In genomic region chr2:101759162-101759561, GRCh38 we compare ENCODE assay signal across 12 cellular contexts.
DNase-seq lines count a peak whose midpoint lies in the region; ATAC-seq, FAIRE-seq and TF ChIP-seq lines count a peak whose summit lies in the region.
"Had no signal": no experiment of that assay in that cellular context is flagged by ENCODE, and none has a peak within 500 bp of the region (broad histone marks: within the 10 kb centered on the region; RNA-seq: fewer than 3 reads in every experiment).

No MANE protein-coding gene starts in this region.

- peaks cover 73% of the 10 kb centered on the region for H3K4me1 Mint-ChIP-seq in activated T-cell treated with anti-CD3 and anti-CD28 coated beads, Interleukin-2, amount 50 U/mL, for 24 hours (ENCODE audit: low read depth)
- H3K4me1 Mint-ChIP-seq in activated T-cell treated with anti-CD3 and anti-CD28 coated beads, Interleukin-2, amount 50 U/mL, for 72 hours (ENCODE audit: low read depth), result peaks cover 75% of the 10 kb centered on the region

- ATAC-seq in activated T-cell treated with anti-CD3 and anti-CD28 coated beads, Interleukin-2, amount 50 U/mL, for 72 hours (replicated peaks in 1 of 2), result no peak
- peak; percentile 61 to 85 for ATAC-seq in right cardiac atrium

- no peak for FAIRE-seq in GM19239 (lab: Jason Lieb, UNC)
- FAIRE-seq: colon had no signal

- TF ChIP-seq CTCF in astrocyte of the spinal cord (IDR thresholded peaks at IDR 0.05; ENCODE audit: low read depth, low read length) (no peak), uterus (IDR thresholded peaks at IDR 0.05) (no peak)

- TF ChIP-seq POLR2A in uterus (IDR thresholded peaks at IDR 0.05), result no peak

- H3K9me3 ChIP-seq in right cardiac atrium (ENCODE audit: control insufficient read depth, low read length) (no peaks in the 10 kb centered on the region), uterus (no peaks in the 10 kb centered on the region)

- H3K9me3 Mint-ChIP-seq in activated T-cell treated with anti-CD3 and anti-CD28 coated beads, Interleukin-2, amount 50 U/mL, for 24 hours, result no peaks in the 10 kb centered on the region
- no peaks in the 10 kb centered on the region for H3K9me3 Mint-ChIP-seq in activated T-cell treated with anti-CD3 and anti-CD28 coated beads, Interleukin-2, amount 50 U/mL, for 72 hours

- intact Hi-C loops in right cardiac atrium (cut with DNase I), result loop anchor here in 1 of 4 donors (10.0 kb wide), 1 partner anchor 54 kb away; no protein-coding TSS in a partner anchor
- intact Hi-C loops in uterus (cut with DNase I; ENCODE audit: low total_unique reads), result no loop called here

- no peaks in the 10 kb centered on the region for H3K27me3 ChIP-seq in right cardiac atrium (ENCODE audit: control insufficient read depth, insufficient read depth)
- no peaks in the 10 kb centered on the region for H3K27me3 ChIP-seq in uterus

- no peaks in the 10 kb centered on the region for H3K27me3 Mint-ChIP-seq in activated T-cell treated with anti-CD3 and anti-CD28 coated beads, Interleukin-2, amount 50 U/mL, for 24 hours
- no peaks in the 10 kb centered on the region for H3K27me3 Mint-ChIP-seq in activated T-cell treated with anti-CD3 and anti-CD28 coated beads, Interleukin-2, amount 50 U/mL, for 72 hours (ENCODE audit: low read depth)

- H3K4me3 ChIP-seq in astrocyte of the spinal cord (ENCODE audit: low read depth, low read length), result no peak overlapping the region
- H3K4me3 ChIP-seq in right cardiac atrium (ENCODE audit: low read length), result no peak overlapping the region
- no peak overlapping the region for H3K4me3 ChIP-seq in uterus

- DNase-seq in activated T-cell treated with anti-CD3 and anti-CD28 coated beads, Interleukin-2, amount 50 U/mL, for 24 hours, result no peak
- DNase-seq in activated T-cell treated with anti-CD3 and anti-CD28 coated beads, Interleukin-2, amount 50 U/mL, for 72 hours, result no peak
- DNase-seq in astrocyte of the spinal cord (ENCODE audit: low read depth, low spot score) (peak; percentile 95), right cardiac atrium (peak in 1 of 3 donors; percentile 48), uterus (peak; percentile 46 to 74), GM19239 (ENCODE audit: insufficient read length, low spot score) (no peak), MV-4-11 (lab: John Stamatoyannopoulos, UW) (no peak), epidermal melanocyte (ENCODE audit: insufficient read length, low spot score) (no peak)
- DNase-seq: activated CD4-positive, alpha-beta T cell treated with anti-CD3 and anti-CD28 coated beads, Interleukin-2, amount 50 U/mL, for 48 hours; stimulated activated CD4-positive, alpha-beta T cell treated with anti-CD3 and anti-CD28 coated beads, Interleukin-2, amount 100 ng/mL, for 48 hours had no signal

- no peaks in the 10 kb centered on the region for H3K36me3 ChIP-seq in uterus

- H3K27ac ChIP-seq in right cardiac atrium (ENCODE audit: low read length), result no peak overlapping the region
- H3K27ac ChIP-seq in uterus, result peak overlapping the region; percentile 61 to 78
- H3K27ac ChIP-seq: 22Rv1 had no signal

- H3K4me1 ChIP-seq in right cardiac atrium (ENCODE audit: control insufficient read depth, insufficient read depth, low read length) (peaks cover 21% of the 10 kb centered on the region), uterus (peaks cover 0 to 10% of the 10 kb centered on the region in 2 donors)

- peak overlapping the region; percentile 40 for H3K27ac Mint-ChIP-seq in activated T-cell treated with anti-CD3 and anti-CD28 coated beads, Interleukin-2, amount 50 U/mL, for 24 hours
- no peak overlapping the region for H3K27ac Mint-ChIP-seq in activated T-cell treated with anti-CD3 and anti-CD28 coated beads, Interleukin-2, amount 50 U/mL, for 72 hours

- in situ Hi-C loops in astrocyte of the spinal cord (cut with HindIII; ENCODE audit: low sequenced_read_pairs), result no loop called here

- H3K36me3 Mint-ChIP-seq in activated T-cell treated with anti-CD3 and anti-CD28 coated beads, Interleukin-2, amount 50 U/mL, for 24 hours (ENCODE audit: low read depth), result no peaks in the 10 kb centered on the region
- no peaks in the 10 kb centered on the region for H3K36me3 Mint-ChIP-seq in activated T-cell treated with anti-CD3 and anti-CD28 coated beads, Interleukin-2, amount 50 U/mL, for 72 hours (ENCODE audit: insufficient read depth in 2 of 2)

- H3K4me3 Mint-ChIP-seq in activated T-cell treated with anti-CD3 and anti-CD28 coated beads, Interleukin-2, amount 50 U/mL, for 24 hours, result no peak overlapping the region
- H3K4me3 Mint-ChIP-seq in activated T-cell treated with anti-CD3 and anti-CD28 coated beads, Interleukin-2, amount 50 U/mL, for 72 hours, result no peak overlapping the region

- WGBS in right cardiac atrium, result 31% methylated on average over 2 of the region's 2 CpGs

Comparison
In these comparisons a context has a peak if more than half of its experiments do, and no peak if none do; other contexts are left out.
1. DNase-seq: peak in astrocyte of the spinal cord (single experiment) and uterus (2 of 2); none in activated T-cell treated with anti-CD3 and anti-CD28 coated beads, Interleukin-2, amount 50 U/mL, for 24 hours (single experiment), activated T-cell treated with anti-CD3 and anti-CD28 coated beads, Interleukin-2, amount 50 U/mL, for 72 hours (0 of 2), GM19239 (single experiment), MV-4-11 (single experiment) and epidermal melanocyte (single experiment).
2. ATAC-seq: peak in right cardiac atrium (2 of 2); none in activated T-cell treated with anti-CD3 and anti-CD28 coated beads, Interleukin-2, amount 50 U/mL, for 72 hours (0 of 2).